ENCODE assay signal across 7 cellular contexts in genomic region chr12:31682136-31682962, GRCh38. TPM values are rescaled to one million over a fixed set of nuclear protein-coding genes. Genes with fewer than 3 reads are reported as not detected.
DNase-seq lines count a peak whose midpoint lies in the region; ATAC-seq and TF ChIP-seq lines count a peak whose summit lies in the region.

No MANE protein-coding gene starts in this region.

- no peak overlapping the region for H3K4me3 Mint-ChIP-seq in activated naive CD8-positive, alpha-beta T cell treated with anti-CD3 and anti-CD28 coated beads for 36 hours

- ATAC-seq in HG02852 (IDR thresholded peaks at IDR 0.05; ENCODE audit: unreplicated experiment) (peak; percentile 76), left ventricle myocardium superior (peak; percentile 74)

- peaks cover 6% of the 10 kb centered on the region for H3K4me1 Mint-ChIP-seq in activated naive CD8-positive, alpha-beta T cell treated with anti-CD3 and anti-CD28 coated beads for 36 hours

- peaks cover 9% of the 10 kb centered on the region for H3K9me3 Mint-ChIP-seq in activated naive CD8-positive, alpha-beta T cell treated with anti-CD3 and anti-CD28 coated beads for 36 hours

- peak; percentile 57 for TF ChIP-seq CTCF in GM13976 (IDR thresholded peaks at IDR 0.05; ENCODE audit: borderline replicate concordance, control extremely low read depth, extremely low read depth, insufficient read depth, missing control alignments)

- H3K27me3 Mint-ChIP-seq in activated naive CD8-positive, alpha-beta T cell treated with anti-CD3 and anti-CD28 coated beads for 36 hours = no peaks in the 10 kb centered on the region

- DNase-seq in GM13976 (ENCODE audit: low spot score) (peak; percentile 76), NCI-H1436 (lab: John Stamatoyannopoulos, UW) (peak; percentile 45), SW 1271 (lab: John Stamatoyannopoulos, UW) (peak; percentile 74 to 81), left ventricle myocardium superior (peak; percentile 37)
- peak; percentile 57 for DNase-seq in activated naive CD8-positive, alpha-beta T cell treated with anti-CD3 and anti-CD28 coated beads for 36 hours
- peak; percentile 37 to 40 for DNase-seq in stimulated activated CD4-positive, alpha-beta T cell treated with anti-CD3 and anti-CD28 coated beads, Interleukin-12 subunit alpha, Interleukin-12 subunit beta, amount 100 ng/mL, for 24 hours (ENCODE audit: low read depth in 2 of 2)

- H3K36me3 Mint-ChIP-seq in activated naive CD8-positive, alpha-beta T cell treated with anti-CD3 and anti-CD28 coated beads for 36 hours = peaks cover 39% of the 10 kb centered on the region

- intact Hi-C loops in left ventricle myocardium superior (cut with micrococcal nuclease) = loop anchor here (5.0 to 10.0 kb wide), 2 partner anchors 380 to 632 kb away; no protein-coding TSS in a partner anchor

- in situ Hi-C loops in GM13976 (cut with MboI; ENCODE audit: low sequenced_read_pairs, unreplicated experiment) = loop anchor here (10.0 kb wide), 1 partner anchor 622 kb away; no protein-coding TSS in a partner anchor

- H3K27ac Mint-ChIP-seq in activated naive CD8-positive, alpha-beta T cell treated with anti-CD3 and anti-CD28 coated beads for 36 hours = peak overlapping the region; percentile 84

RNA-seq across cellular contexts. Expression of gene ETFBKMT, which starts 22.9 kb away (rescaled TPM):
- under 1 TPM; 0.64 to 0.99 TPM for total RNA-seq in activated naive CD8-positive, alpha-beta T cell treated with anti-CD3 and anti-CD28 coated beads for 36 hours
- 7.9 TPM for total RNA-seq in left ventricle myocardium superior

RNA-seq across cellular contexts. Expression of gene AMN1, which starts 46.5 kb away (rescaled TPM):
- total RNA-seq in activated naive CD8-positive, alpha-beta T cell treated with anti-CD3 and anti-CD28 coated beads for 36 hours = 1 to 10 TPM; 2.7 to 3.7 TPM
- total RNA-seq in left ventricle myocardium superior = 16.7 TPM

Comparison
In these comparisons a context has a peak if more than half of its experiments do, and no peak if none do; other contexts are left out.
1. Peak in every context shown above with its lines: DNase-seq and ATAC-seq.